Comparison of ENCODE assay signal across 10 cellular contexts in genomic region chr6:35599761-35600658, GRCh38.
DNase-seq lines count a peak whose midpoint lies in the region; ATAC-seq and TF ChIP-seq lines count a peak whose summit lies in the region.
"Had no signal": no experiment of that assay in that cellular context is flagged by ENCODE, and none has a peak within 500 bp of the region (broad histone marks: within the 10 kb centered on the region; RNA-seq: fewer than 3 reads in every experiment).

No MANE protein-coding gene starts in this region.

- no peaks in the 10 kb centered on the region for H3K27me3 ChIP-seq in left ventricle myocardium inferior (ENCODE audit: low read depth)
- H3K27me3 ChIP-seq in aorta (ENCODE audit: control insufficient read depth in 1 of 2, insufficient read depth in 2 of 2, low read length in 1 of 2), result no peaks in the 10 kb centered on the region
- H3K27me3 ChIP-seq: SJSA1 had no signal

- ATAC-seq in natural killer cell treated with Interleukin-12 subunit alpha and Interleukin-12 subunit beta and Interleukin-15 and Interleukin-18, amount 100 ng/mL, for 72 hours, result no peak
- no peak for ATAC-seq in aorta (ENCODE audit: low FRiP score)

- TF ChIP-seq CTCF in left ventricle myocardium inferior (IDR thresholded peaks at IDR 0.05; ENCODE audit: borderline replicate concordance) (no peak), choroid plexus epithelial cell (conservative IDR thresholded peaks at IDR 0.05; ENCODE audit: low read depth, low read length) (no peak)

- H3K36me3 ChIP-seq in left ventricle myocardium inferior (peaks cover 25% of the 10 kb centered on the region), aorta (ENCODE audit: control insufficient read depth in 1 of 2, insufficient read depth in 2 of 2, low read length in 1 of 2) (peaks cover 0 to 2% of the 10 kb centered on the region in 2 donors)
- H3K36me3 ChIP-seq: SJSA1 had no signal

- H3K9me3 ChIP-seq in left ventricle myocardium inferior (replicated peaks), result no peaks in the 10 kb centered on the region
- no peaks in the 10 kb centered on the region for H3K9me3 ChIP-seq in aorta (ENCODE audit: control insufficient read depth, low read length)
- H3K9me3 ChIP-seq: SJSA1 had no signal

- H3K27ac Mint-ChIP-seq in natural killer cell treated with Interleukin-12 subunit alpha and Interleukin-12 subunit beta and Interleukin-15 and Interleukin-18, amount 100 ng/mL, for 72 hours, result peak overlapping the region; percentile 57 to 73

- no peaks in the 10 kb centered on the region for H3K27me3 Mint-ChIP-seq in natural killer cell treated with Interleukin-12 subunit alpha and Interleukin-12 subunit beta and Interleukin-15 and Interleukin-18, amount 100 ng/mL, for 72 hours

- intact Hi-C loops in left ventricle myocardium inferior (cut with micrococcal nuclease), result no loop called here
- intact Hi-C loops in cardiac septum (cut with DNase I), result no loop called here
- intact Hi-C loops in aorta (cut with DNase I), result loop anchor here in 1 of 2 donors (5.0 kb wide), 1 partner anchor 127 kb away; no protein-coding TSS in a partner anchor

- H3K4me3 Mint-ChIP-seq in natural killer cell treated with Interleukin-12 subunit alpha and Interleukin-12 subunit beta and Interleukin-15 and Interleukin-18, amount 100 ng/mL, for 72 hours, result peak overlapping the region; percentile 25

- H3K27ac ChIP-seq in left ventricle myocardium inferior (replicated peaks), result peak overlapping the region; percentile 97
- H3K27ac ChIP-seq in aorta (ENCODE audit: low read depth in 1 of 2, low read length in 2 of 2), result peak overlapping the region; percentile 38 to 94
- H3K27ac ChIP-seq: SJSA1 had no signal

- peaks cover 19 to 32% of the 10 kb centered on the region in 2 donors for H3K4me1 Mint-ChIP-seq in natural killer cell treated with Interleukin-12 subunit alpha and Interleukin-12 subunit beta and Interleukin-15 and Interleukin-18, amount 100 ng/mL, for 72 hours (ENCODE audit: low read depth in 2 of 2)

- 76 to 86% methylated on average over 8 of the region's 8 CpGs for WGBS in aorta, 2 donors

- H3K4me1 ChIP-seq in left ventricle myocardium inferior (peaks cover 89% of the 10 kb centered on the region), aorta (ENCODE audit: control insufficient read depth in 1 of 2, insufficient read depth in 2 of 2, low read length in 2 of 2) (peaks cover 3 to 5% of the 10 kb centered on the region in 2 donors)

- no peak for DNase-seq in left ventricle myocardium inferior
- DNase-seq in cardiac septum (ENCODE audit: low spot score), result no peak
- DNase-seq in choroid plexus epithelial cell (ENCODE audit: low read depth), result peak; percentile 58
- no peak for DNase-seq in natural killer cell treated with Interleukin-12 subunit alpha and Interleukin-12 subunit beta and Interleukin-15 and Interleukin-18, amount 100 ng/mL, for 72 hours (ENCODE audit: low spot score)
- no peak for DNase-seq in aorta
- DNase-seq in LoVo (ENCODE audit: low spot score), result no peak
- DNase-seq in Kasumi-1 (lab: John Stamatoyannopoulos, UW), result no peak
- DNase-seq in RKO (ENCODE audit: low spot score), result no peak
- DNase-seq: stimulated activated CD4-positive, alpha-beta T cell treated with anti-CD3 and anti-CD28 coated beads, Interleukin-2, amount 100 ng/mL, for 24 hours had no signal

- H3K9me3 Mint-ChIP-seq in natural killer cell treated with Interleukin-12 subunit alpha and Interleukin-12 subunit beta and Interleukin-15 and Interleukin-18, amount 100 ng/mL, for 72 hours, result no peaks in the 10 kb centered on the region

- H3K4me3 ChIP-seq in left ventricle myocardium inferior (peak overlapping the region; percentile 48), choroid plexus epithelial cell (ENCODE audit: low read depth, low read length) (no peak overlapping the region), aorta (ENCODE audit: low read length in 2 of 2) (no peak overlapping the region)
- H3K4me3 ChIP-seq: SJSA1 had no signal

- no peaks in the 10 kb centered on the region for H3K36me3 Mint-ChIP-seq in natural killer cell treated with Interleukin-12 subunit alpha and Interleukin-12 subunit beta and Interleukin-15 and Interleukin-18, amount 100 ng/mL, for 72 hours
